In the genomic region with DNA sequence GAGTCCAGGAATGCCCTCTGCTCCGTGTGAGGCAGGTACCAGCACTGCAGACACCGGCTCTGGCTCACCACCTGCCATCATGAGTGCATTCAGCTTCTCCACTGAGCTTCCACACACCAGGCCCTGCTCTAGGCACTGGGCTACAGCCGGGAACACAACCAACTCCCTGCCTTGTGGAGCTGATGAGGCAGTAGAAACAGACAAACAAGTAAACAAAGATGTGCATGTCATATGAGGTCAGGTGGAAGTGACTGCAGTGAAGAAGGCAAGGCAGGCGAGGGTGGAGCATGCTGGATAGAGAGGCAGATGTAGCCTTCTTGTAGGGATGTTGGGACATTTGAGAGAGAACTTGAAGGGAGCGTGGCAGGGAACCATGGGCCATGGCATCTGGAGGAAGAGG, we compare ENCODE assay signal across 19 cellular contexts. TPM values are rescaled to one million over a fixed set of nuclear protein-coding genes. Genes with fewer than 3 reads are reported as not detected.
A peak's percentile ranks its signal among the peaks of the same experiment; 100 is the strongest.
DNase-seq lines count a peak whose midpoint lies in the region; ATAC-seq and TF ChIP-seq lines count a peak whose summit lies in the region.
"Had no signal": no experiment of that assay in that cellular context is flagged by ENCODE, and none has a peak within 500 bp of the region (broad histone marks: within the 10 kb centered on the region; RNA-seq: fewer than 3 reads in every experiment).

No MANE protein-coding gene starts in this region.

- H3K9me3 ChIP-seq in CD8-positive, alpha-beta memory T cell (ENCODE audit: low read length), result no peaks in the 10 kb centered on the region
- H3K9me3 ChIP-seq: colonic mucosa had no signal

- no peak for TF ChIP-seq CTCF in CD14-positive monocyte (IDR thresholded peaks at IDR 0.05)

- H3K4me1 ChIP-seq in CD8-positive, alpha-beta memory T cell (ENCODE audit: insufficient read depth, low read length), result peaks cover 69% of the 10 kb centered on the region

- peaks cover 15% of the 10 kb centered on the region for H3K36me3 ChIP-seq in CD8-positive, alpha-beta memory T cell (ENCODE audit: insufficient read depth, low read length)
- H3K36me3 ChIP-seq: colonic mucosa had no signal

- peaks cover 70% of the 10 kb centered on the region for H3K4me1 Mint-ChIP-seq in CD14-positive monocyte
- peaks cover 79 to 83% (median 82%) of the 10 kb centered on the region in 3 donors for H3K4me1 Mint-ChIP-seq in CD8-positive, alpha-beta memory T cell
- peaks cover 75% of the 10 kb centered on the region for H3K4me1 Mint-ChIP-seq in activated CD8-positive, alpha-beta T cell treated with anti-CD3 and anti-CD28 coated beads, Interleukin-2, amount 10 ng/mL, durations not matched to agents 7 days and 5 days (ENCODE audit: low read depth)

- CTCF ChIA-PET in CD8-positive, alpha-beta memory T cell (lab: Charles Lee), result interaction anchor here (1.0 to 3.2 kb wide), 4 partner anchors 11 to 30 kb away, joined by 3 to 19 read pairs (median 4); no protein-coding TSS in a partner anchor
- CTCF ChIA-PET in activated CD8-positive, alpha-beta T cell treated with anti-CD3 and anti-CD28 coated beads, Interleukin-2, amount 10 ng/mL, durations not matched to agents 7 days and 5 days (lab: Charles Lee), result interaction anchor here (1.8 to 4.9 kb wide), 5 partner anchors 11 to 47 kb away, joined by 6 to 35 read pairs (median 9); no protein-coding TSS in a partner anchor

- peak overlapping the region in 6 of 7 donors; percentile 28 to 67 (median 48) for H3K27ac Mint-ChIP-seq in CD14-positive monocyte
- H3K27ac Mint-ChIP-seq in CD8-positive, alpha-beta memory T cell, result peak overlapping the region; percentile 92 to 99 (median 94)
- peak overlapping the region; percentile 68 for H3K27ac Mint-ChIP-seq in activated CD8-positive, alpha-beta T cell treated with anti-CD3 and anti-CD28 coated beads, Interleukin-2, amount 10 ng/mL, durations not matched to agents 7 days and 5 days
- H3K27ac Mint-ChIP-seq: H9 had no signal

- peak; percentile 3 for ATAC-seq in activated CD8-positive, alpha-beta T cell treated with anti-CD3 and anti-CD28 coated beads, Interleukin-2, amount 10 ng/mL, durations not matched to agents 7 days and 5 days
- no peak for ATAC-seq in GM18873 (IDR thresholded peaks at IDR 0.05; ENCODE audit: low FRiP score, unreplicated experiment)
- no peak for ATAC-seq in left lobe of liver
- ATAC-seq in esophagus mucosa, result no peak
- ATAC-seq in GM21786 (IDR thresholded peaks at IDR 0.05; ENCODE audit: unreplicated experiment), result no peak

- H3K27ac ChIP-seq in CD8-positive, alpha-beta memory T cell (ENCODE audit: low read depth, low read length), result peak overlapping the region; percentile 44
- H3K27ac ChIP-seq: colonic mucosa had no signal

- no peaks in the 10 kb centered on the region for H3K27me3 Mint-ChIP-seq in CD14-positive monocyte (ENCODE audit: low read depth in 3 of 3)
- no peaks in the 10 kb centered on the region for H3K27me3 Mint-ChIP-seq in CD8-positive, alpha-beta memory T cell
- no peaks in the 10 kb centered on the region for H3K27me3 Mint-ChIP-seq in activated CD8-positive, alpha-beta T cell treated with anti-CD3 and anti-CD28 coated beads, Interleukin-2, amount 10 ng/mL, durations not matched to agents 7 days and 5 days (ENCODE audit: low read depth)

- intact Hi-C loops in CD14-positive monocyte (cut with micrococcal nuclease), result no loop called here

- H3K4me3 Mint-ChIP-seq in CD14-positive monocyte, result no peak overlapping the region
- peak overlapping the region; percentile 80 to 99 (median 89) for H3K4me3 Mint-ChIP-seq in CD8-positive, alpha-beta memory T cell
- H3K4me3 Mint-ChIP-seq in activated CD8-positive, alpha-beta T cell treated with anti-CD3 and anti-CD28 coated beads, Interleukin-2, amount 10 ng/mL, durations not matched to agents 7 days and 5 days, result peak overlapping the region; percentile 68
- H3K4me3 Mint-ChIP-seq: H9 had no signal

- POLR2A ChIA-PET in CD8-positive, alpha-beta memory T cell (lab: Charles Lee), result interaction anchor here (1.0 to 2.6 kb wide), 3 partner anchors 28 to 47 kb away, joined by 3 to 8 read pairs (median 7); no protein-coding TSS in a partner anchor
- POLR2A ChIA-PET in activated CD8-positive, alpha-beta T cell treated with anti-CD3 and anti-CD28 coated beads, Interleukin-2, amount 10 ng/mL, durations not matched to agents 7 days and 5 days (lab: Charles Lee), result interaction anchor here (0.6 to 7.6 kb wide), 7 partner anchors 11 to 814 kb away, joined by 3 to 58 read pairs (median 4); a partner anchor contains a TSS

- H3K9me3 Mint-ChIP-seq in CD14-positive monocyte, result no peaks in the 10 kb centered on the region
- H3K9me3 Mint-ChIP-seq in CD8-positive, alpha-beta memory T cell, result no peaks in the 10 kb centered on the region
- H3K9me3 Mint-ChIP-seq in activated CD8-positive, alpha-beta T cell treated with anti-CD3 and anti-CD28 coated beads, Interleukin-2, amount 10 ng/mL, durations not matched to agents 7 days and 5 days (ENCODE audit: insufficient read depth), result no peaks in the 10 kb centered on the region
- H3K9me3 Mint-ChIP-seq: H9 had no signal

- peaks cover 48 to 54% of the 10 kb centered on the region in 2 donors for H3K36me3 Mint-ChIP-seq in CD14-positive monocyte
- H3K36me3 Mint-ChIP-seq in CD8-positive, alpha-beta memory T cell, result peaks cover 15 to 74% (median 17%) of the 10 kb centered on the region in 3 donors
- H3K36me3 Mint-ChIP-seq in activated CD8-positive, alpha-beta T cell treated with anti-CD3 and anti-CD28 coated beads, Interleukin-2, amount 10 ng/mL, durations not matched to agents 7 days and 5 days (ENCODE audit: low read depth), result peaks cover 84% of the 10 kb centered on the region

- H3K4me3 ChIP-seq in CD8-positive, alpha-beta memory T cell (ENCODE audit: low read length), result peak overlapping the region; percentile 49
- H3K4me3 ChIP-seq: colonic mucosa had no signal

- DNase-seq in CD14-positive monocyte (ENCODE audit: low spot score), result no peak
- peak in 1 of 5 donors; percentile 47 for DNase-seq in CD8-positive, alpha-beta memory T cell
- no peak for DNase-seq in activated CD8-positive, alpha-beta T cell treated with anti-CD3 and anti-CD28 coated beads, Interleukin-2, amount 10 ng/mL, durations not matched to agents 7 days and 5 days
- DNase-seq in mesenteric fat pad (ENCODE audit: low spot score), result peak; percentile 57
- no peak for DNase-seq in left lobe of liver (ENCODE audit: low spot score)
- DNase-seq: C1 segment of cervical spinal cord; colonic mucosa; H9; mammary epithelial cell; MM.1S; NCI-H2081 treated with DMSO at 0.1 percent for 48 hours; NCI-H748 treated with DMSO at 0.1 percent for 48 hours; stimulated activated CD4-positive, alpha-beta T cell treated with anti-CD3 and anti-CD28 coated beads, Interleukin-4, amount 100 ng/mL, for 4 hours; trophoblast cell had no signal

- H3K27me3 ChIP-seq in CD8-positive, alpha-beta memory T cell (ENCODE audit: insufficient read depth, low read length, poor library complexity, severe bottlenecking), result no peaks in the 10 kb centered on the region
- H3K27me3 ChIP-seq: colonic mucosa had no signal

RNA-seq across cellular contexts. Expression of a gene that starts 5.0 kb away (rescaled TPM):
- polyA plus RNA-seq in CD14-positive monocyte, result 10 to 100 TPM; 10.3 to 21.6 TPM
- total RNA-seq in CD8-positive, alpha-beta memory T cell, result 100 to 1,000 TPM; 173 to 178 TPM
- polyA plus RNA-seq in CD8-positive, alpha-beta memory T cell, result 165 TPM
- 100 to 1,000 TPM; 280 to 291 TPM for total RNA-seq in activated CD8-positive, alpha-beta T cell treated with anti-CD3 and anti-CD28 coated beads, Interleukin-2, amount 10 ng/mL, durations not matched to agents 7 days and 5 days
- total RNA-seq in mesenteric fat pad (63.9 TPM), left lobe of liver (6.4 TPM), esophagus mucosa (13.0 TPM)

RNA-seq across cellular contexts. Expression of a gene that starts 32.6 kb away (rescaled TPM):
- polyA plus RNA-seq in CD14-positive monocyte, result 1 to 10 TPM; 1.3 to 2.1 TPM
- not detected for total RNA-seq in CD8-positive, alpha-beta memory T cell
- not detected for polyA plus RNA-seq in CD8-positive, alpha-beta memory T cell
- total RNA-seq in activated CD8-positive, alpha-beta T cell treated with anti-CD3 and anti-CD28 coated beads, Interleukin-2, amount 10 ng/mL, durations not matched to agents 7 days and 5 days, result not detected
- total RNA-seq in mesenteric fat pad (6.4 TPM), left lobe of liver (3.8 TPM), esophagus mucosa (not detected)
- total RNA-seq: colonic mucosa, Daoy, H9, mammary epithelial cell had no signal
- polyA plus RNA-seq: aorta, mammary epithelial cell had no signal

Comparison
In these comparisons a context has a peak if more than half of its experiments do, and no peak if none do; other contexts are left out.
1. H3K4me3 Mint-ChIP-seq: peak in CD8-positive, alpha-beta memory T cell (7 of 7) and activated CD8-positive, alpha-beta T cell treated with anti-CD3 and anti-CD28 coated beads, Interleukin-2, amount 10 ng/mL, durations not matched to agents 7 days and 5 days (single experiment); none in CD14-positive monocyte (0 of 2).
2. Peak in every context shown above with its lines, with median percentiles within 50 percentile points of each other: H3K27ac Mint-ChIP-seq.